14 cellular contexts compared by ENCODE assay signal in genomic region chr13:29196409-29197074, GRCh38.
A peak's percentile ranks its signal among the peaks of the same experiment; 100 is the strongest.
DNase-seq lines count a peak whose midpoint lies in the region; ATAC-seq lines count a peak whose summit lies in the region.
"Had no signal": no experiment of that assay in that cellular context is flagged by ENCODE, and none has a peak within 500 bp of the region (broad histone marks: within the 10 kb centered on the region; RNA-seq: fewer than 3 reads in every experiment).

No MANE protein-coding gene starts in this region.

- no peaks in the 10 kb centered on the region for H3K4me1 Mint-ChIP-seq in activated naive CD4-positive, alpha-beta T cell treated with anti-CD3 and anti-CD28 coated beads, Interleukin-2, amount 10 ng/mL, durations not matched to agents 7 days and 5 days
- H3K4me1 Mint-ChIP-seq: activated CD8-positive, alpha-beta memory T cell treated with anti-CD3 and anti-CD28 coated beads, Interleukin-2, amount 10 ng/mL, durations not matched to agents 7 days and 5 days; T-cell had no signal

- CTCF ChIA-PET in activated naive CD4-positive, alpha-beta T cell treated with anti-CD3 and anti-CD28 coated beads, Interleukin-2, amount 10 ng/mL, durations not matched to agents 7 days and 5 days (lab: Charles Lee), result no interaction called here

- H3K36me3 Mint-ChIP-seq in activated naive CD4-positive, alpha-beta T cell treated with anti-CD3 and anti-CD28 coated beads, Interleukin-2, amount 10 ng/mL, durations not matched to agents 7 days and 5 days, result no peaks in the 10 kb centered on the region
- H3K36me3 Mint-ChIP-seq: activated CD8-positive, alpha-beta memory T cell treated with anti-CD3 and anti-CD28 coated beads, Interleukin-2, amount 10 ng/mL, durations not matched to agents 7 days and 5 days; T-cell had no signal

- no peak overlapping the region for H3K4me3 Mint-ChIP-seq in activated naive CD4-positive, alpha-beta T cell treated with anti-CD3 and anti-CD28 coated beads, Interleukin-2, amount 10 ng/mL, durations not matched to agents 7 days and 5 days
- H3K4me3 Mint-ChIP-seq: activated CD8-positive, alpha-beta memory T cell treated with anti-CD3 and anti-CD28 coated beads, Interleukin-2, amount 10 ng/mL, durations not matched to agents 7 days and 5 days; T-cell had no signal

- H3K27me3 Mint-ChIP-seq in activated naive CD4-positive, alpha-beta T cell treated with anti-CD3 and anti-CD28 coated beads, Interleukin-2, amount 10 ng/mL, durations not matched to agents 7 days and 5 days, result no peaks in the 10 kb centered on the region
- H3K27me3 Mint-ChIP-seq: activated CD8-positive, alpha-beta memory T cell treated with anti-CD3 and anti-CD28 coated beads, Interleukin-2, amount 10 ng/mL, durations not matched to agents 7 days and 5 days; T-cell had no signal

- DNase-seq in NCI-H1092 (lab: John Stamatoyannopoulos, UW), result no peak
- DNase-seq in nucleus accumbens (lab: John Stamatoyannopoulos, UW), result no peak
- no peak for DNase-seq in activated naive CD4-positive, alpha-beta T cell treated with anti-CD3 and anti-CD28 coated beads, Interleukin-2, amount 10 ng/mL, durations not matched to agents 7 days and 5 days
- DNase-seq: activated CD8-positive, alpha-beta memory T cell treated with anti-CD3 and anti-CD28 coated beads, Interleukin-2, amount 10 ng/mL, durations not matched to agents 7 days and 5 days; aorta; DMS153; GOT3; NCI-H524 treated with DMSO at 0.1 percent for 48 hours; right cardiac atrium; T-cell had no signal

- no peak overlapping the region for H3K27ac Mint-ChIP-seq in activated naive CD4-positive, alpha-beta T cell treated with anti-CD3 and anti-CD28 coated beads, Interleukin-2, amount 10 ng/mL, durations not matched to agents 7 days and 5 days
- H3K27ac Mint-ChIP-seq: activated CD8-positive, alpha-beta memory T cell treated with anti-CD3 and anti-CD28 coated beads, Interleukin-2, amount 10 ng/mL, durations not matched to agents 7 days and 5 days; T-cell had no signal

- ATAC-seq in GM19324 (IDR thresholded peaks at IDR 0.05; ENCODE audit: low FRiP score, unreplicated experiment) (peak; percentile 81), HG02642 (IDR thresholded peaks at IDR 0.05; ENCODE audit: poor library complexity, unreplicated experiment) (peak; percentile 79), HG03432 (IDR thresholded peaks at IDR 0.05; ENCODE audit: unreplicated experiment) (peak; percentile 77), esophagus mucosa (no peak)
- ATAC-seq: activated CD8-positive, alpha-beta memory T cell treated with anti-CD3 and anti-CD28 coated beads, Interleukin-2, amount 10 ng/mL, durations not matched to agents 7 days and 5 days; right cardiac atrium; T-cell had no signal

- H3K9me3 Mint-ChIP-seq in activated naive CD4-positive, alpha-beta T cell treated with anti-CD3 and anti-CD28 coated beads, Interleukin-2, amount 10 ng/mL, durations not matched to agents 7 days and 5 days, result peaks cover 14% of the 10 kb centered on the region
